9 cellular contexts compared by ENCODE assay signal in genomic region chr4:3045500-3045850, GRCh38. TPM values are rescaled to one million over a fixed set of nuclear protein-coding genes. Genes with fewer than 3 reads are reported as not detected.
A peak's percentile ranks its signal among the peaks of the same experiment; 100 is the strongest.
DNase-seq lines count a peak whose midpoint lies in the region; ATAC-seq and TF ChIP-seq lines count a peak whose summit lies in the region.
"Had no signal": no experiment of that assay in that cellular context is flagged by ENCODE, and none has a peak within 500 bp of the region (broad histone marks: within the 10 kb centered on the region; RNA-seq: fewer than 3 reads in every experiment).

No MANE protein-coding gene starts in this region.

- H3K27ac Mint-ChIP-seq in stimulated activated memory B cell treated with anti-CD40 and anti-IgM and Interleukin-4, amounts not matched to agents 10 μg/mL and 1 μg/mL and 100 μg/mL, for 72 hours: peak overlapping the region; percentile 93

- no peak for TF ChIP-seq CTCF in esophagus muscularis mucosa (IDR thresholded peaks at IDR 0.05)

- TF ChIP-seq POLR2A in esophagus muscularis mucosa (IDR thresholded peaks at IDR 0.05; ENCODE audit: low read depth): no peak

- peaks cover 68% of the 10 kb centered on the region for H3K4me1 Mint-ChIP-seq in stimulated activated memory B cell treated with anti-CD40 and anti-IgM and Interleukin-4, amounts not matched to agents 10 μg/mL and 1 μg/mL and 100 μg/mL, for 72 hours

- DNase-seq in A172 (ENCODE audit: low spot score) (peak; percentile 43), NOMO-1 (lab: John Stamatoyannopoulos, UW; ENCODE audit: unreplicated experiment in 2 of 2) (peak; percentile 49 to 53), left colon (peak; percentile 62 to 64), HuH-7 (ENCODE audit: low spot score) (no peak), esophagus muscularis mucosa (ENCODE audit: extremely low spot score) (no peak), iPS-NIHi11 (ENCODE audit: low spot score) (no peak)
- peak; percentile 38 to 53 for DNase-seq in activated T-helper 1 cell treated with anti-CD3 and anti-CD28 coated beads, Interleukin-2, amount 50 U/mL, for 16 hours (ENCODE audit: low read depth in 1 of 2, low spot score in 1 of 2)

- H3K9me3 Mint-ChIP-seq in stimulated activated memory B cell treated with anti-CD40 and anti-IgM and Interleukin-4, amounts not matched to agents 10 μg/mL and 1 μg/mL and 100 μg/mL, for 72 hours: peaks cover 5% of the 10 kb centered on the region

- H3K4me3 Mint-ChIP-seq in stimulated activated memory B cell treated with anti-CD40 and anti-IgM and Interleukin-4, amounts not matched to agents 10 μg/mL and 1 μg/mL and 100 μg/mL, for 72 hours: peak overlapping the region; percentile 62

- peaks cover 0 to 17% (median 0%) of the 10 kb centered on the region in 4 donors for H3K27me3 ChIP-seq in esophagus muscularis mucosa

- WGBS in esophagus muscularis mucosa: 61% methylated on average over 9 of the region's 10 CpGs

- no peak for ATAC-seq in left colon
- peak; percentile 70 for ATAC-seq in stimulated activated memory B cell treated with anti-CD40 and anti-IgM and Interleukin-4, amounts not matched to agents 10 μg/mL and 1 μg/mL and 100 μg/mL, for 72 hours

- H3K27ac ChIP-seq in esophagus muscularis mucosa (replicated peaks in 1 of 4): no peak overlapping the region
- H3K27ac ChIP-seq: parathyroid adenoma had no signal

- H3K36me3 ChIP-seq in esophagus muscularis mucosa: no peaks in the 10 kb centered on the region

- peaks cover 32% of the 10 kb centered on the region for H3K36me3 Mint-ChIP-seq in stimulated activated memory B cell treated with anti-CD40 and anti-IgM and Interleukin-4, amounts not matched to agents 10 μg/mL and 1 μg/mL and 100 μg/mL, for 72 hours

- peaks cover 6 to 30% (median 23%) of the 10 kb centered on the region in 4 donors for H3K4me1 ChIP-seq in esophagus muscularis mucosa
- H3K4me1 ChIP-seq: parathyroid adenoma had no signal

- no peaks in the 10 kb centered on the region for H3K9me3 ChIP-seq in esophagus muscularis mucosa

- no peak for TF ChIP-seq EP300 in esophagus muscularis mucosa (IDR thresholded peaks at IDR 0.05)

- no peaks in the 10 kb centered on the region for H3K27me3 Mint-ChIP-seq in stimulated activated memory B cell treated with anti-CD40 and anti-IgM and Interleukin-4, amounts not matched to agents 10 μg/mL and 1 μg/mL and 100 μg/mL, for 72 hours

- H3K4me3 ChIP-seq in esophagus muscularis mucosa: no peak overlapping the region

- intact Hi-C loops in left colon (cut with DNase I, micrococcal nuclease) (no loop called here), esophagus muscularis mucosa (cut with DNase I) (no loop called here)

RNA-seq across cellular contexts. Expression of gene HTT-AS, which starts 28.9 kb away (rescaled TPM):
- not detected in 2 replicates for total RNA-seq in A172 (2014; rRNA removed; shearing (Covaris generic))
- not detected for total RNA-seq in left colon
- not detected for total RNA-seq in esophagus muscularis mucosa

RNA-seq across cellular contexts. Expression of gene HTT, which starts 29.0 kb away (rescaled TPM):
- total RNA-seq in A172 (2014; rRNA removed; shearing (Covaris generic)): 12.2 and 17.0 TPM in 2 replicates
- total RNA-seq in left colon: 10 to 100 TPM; 51.7 to 59.1 TPM
- 10 to 100 TPM; 30.2 to 65.7 (median 49.3) TPM for total RNA-seq in esophagus muscularis mucosa

Comparison
In these comparisons a context has a peak if more than half of its experiments do, and no peak if none do; other contexts are left out.
1. DNase-seq: peak in A172 (single experiment), NOMO-1 (2 of 2), activated T-helper 1 cell treated with anti-CD3 and anti-CD28 coated beads, Interleukin-2, amount 50 U/mL, for 16 hours (2 of 2) and left colon (2 of 2); none in HuH-7 (single experiment), esophagus muscularis mucosa (single experiment) and iPS-NIHi11 (single experiment).